In the genomic region with DNA sequence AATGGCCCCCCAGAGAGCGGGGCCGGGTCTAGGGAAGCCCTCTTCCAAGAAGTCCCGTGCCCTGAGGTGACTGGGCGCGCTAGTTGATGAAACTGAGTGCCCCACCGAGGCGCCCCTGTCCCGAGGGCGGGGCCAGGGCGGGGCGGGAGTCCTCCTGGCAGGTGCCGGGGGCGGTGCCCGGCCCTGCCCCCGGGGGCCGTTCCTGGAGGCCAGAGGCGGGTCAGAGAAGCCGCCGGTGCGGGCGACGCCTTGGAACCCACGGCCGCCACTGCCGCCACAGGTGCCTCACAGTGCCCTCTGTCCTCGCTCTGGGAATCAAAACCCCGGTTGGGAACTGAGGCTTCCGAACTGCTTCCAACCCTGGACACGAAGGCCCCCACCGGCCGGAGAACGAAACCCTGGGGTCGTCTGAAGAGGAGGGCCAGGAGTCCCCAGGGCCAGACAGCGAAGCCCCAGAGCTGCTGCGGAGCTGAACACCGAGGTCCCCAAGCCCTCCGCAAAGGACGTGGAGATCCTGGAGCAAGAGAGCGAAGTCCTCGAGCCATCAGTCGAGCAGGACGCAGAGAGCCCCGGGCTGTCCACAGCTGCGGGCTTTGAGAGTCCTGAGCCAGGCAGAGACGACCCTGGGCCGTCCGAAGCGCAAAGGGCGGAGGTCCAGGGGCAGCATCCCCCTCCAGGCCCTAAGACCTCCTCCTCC, we compare ENCODE assay signal across 8 cellular contexts. TPM values are rescaled to one million over a fixed set of nuclear protein-coding genes. Genes with fewer than 3 reads are reported as not detected.
DNase-seq lines count a peak whose midpoint lies in the region; ATAC-seq and TF ChIP-seq lines count a peak whose summit lies in the region.

A gene (plus strand): TSS at position 252 of the 697 bp plus-strand sequence. CDS start 524 bp downstream, outside the sequence.

- no peaks in the 10 kb centered on the region for H3K36me3 ChIP-seq in RWPE2 (ENCODE audit: low read depth)
- no peaks in the 10 kb centered on the region for H3K36me3 ChIP-seq in left lung

- no peaks in the 10 kb centered on the region for H3K4me1 Mint-ChIP-seq in Calu3 (ENCODE audit: low read depth, unreplicated experiment)
- H3K4me1 Mint-ChIP-seq in stimulated activated naive B cell treated with anti-CD40 and anti-IgM and Interleukin-4, amounts not matched to agents 10 μg/mL and 1 μg/mL and 100 μg/mL, for 72 hours, result peaks cover 12 to 24% of the 10 kb centered on the region in 2 donors

- H3K9me3 ChIP-seq in RWPE2 (ENCODE audit: severe bottlenecking), result no peaks in the 10 kb centered on the region
- H3K9me3 ChIP-seq in left lung, result no peaks in the 10 kb centered on the region

- peak; percentile 7 for ATAC-seq in HG02763 (IDR thresholded peaks at IDR 0.05; ENCODE audit: unreplicated experiment)
- peak; percentile 12; the same call in 1 of the 3 replicates for ATAC-seq in RWPE2 (ENCODE audit: low read depth)
- peak; percentile 81 for ATAC-seq in left lung
- peak; percentile 13 to 14 for ATAC-seq in stimulated activated naive B cell treated with anti-CD40 and anti-IgM and Interleukin-4, amounts not matched to agents 10 μg/mL and 1 μg/mL and 100 μg/mL, for 72 hours (replicated peaks)
- ATAC-seq in HG03521 (IDR thresholded peaks at IDR 0.05; ENCODE audit: unreplicated experiment), result no peak
- ATAC-seq in GM18868 (IDR thresholded peaks at IDR 0.05; ENCODE audit: unreplicated experiment), result no peak

- no peaks in the 10 kb centered on the region for H3K27me3 Mint-ChIP-seq in Calu3 (ENCODE audit: unreplicated experiment)
- peaks cover 3 to 7% of the 10 kb centered on the region in 2 donors for H3K27me3 Mint-ChIP-seq in stimulated activated naive B cell treated with anti-CD40 and anti-IgM and Interleukin-4, amounts not matched to agents 10 μg/mL and 1 μg/mL and 100 μg/mL, for 72 hours

- peaks cover 8% of the 10 kb centered on the region for H3K27me3 ChIP-seq in RWPE2 (ENCODE audit: insufficient read depth, poor library complexity, severe bottlenecking)
- H3K27me3 ChIP-seq in left lung, result peaks cover 0 to 14% of the 10 kb centered on the region in 2 donors

- H3K36me3 Mint-ChIP-seq in Calu3 (ENCODE audit: insufficient read depth, unreplicated experiment), result peaks cover 27% of the 10 kb centered on the region
- no peaks in the 10 kb centered on the region for H3K36me3 Mint-ChIP-seq in stimulated activated naive B cell treated with anti-CD40 and anti-IgM and Interleukin-4, amounts not matched to agents 10 μg/mL and 1 μg/mL and 100 μg/mL, for 72 hours

- DNase-seq in Calu3 (peak; percentile 72), RWPE2 (ENCODE audit: low spot score) (no peak), cardiac fibroblast (ENCODE audit: low read depth in 2 of 2) (peak; percentile 26 to 41), left lung (peak; percentile 77 to 93)
- no peak for DNase-seq in stimulated activated naive B cell treated with anti-CD40 and anti-IgM and Interleukin-4, amounts not matched to agents 10 μg/mL and 1 μg/mL and 100 μg/mL, for 72 hours

- intact Hi-C loops in Calu3 (cut with micrococcal nuclease; ENCODE audit: unreplicated experiment) (loop anchor here (2.0 kb wide), 1 partner anchor 192 kb away; no protein-coding TSS in a partner anchor), left lung (cut with DNase I) (no loop called here)

- BruUV-seq in Calu3 (replicated peaks; lab: Mats Ljungman, UMichigan), result TSS peak; percentile 40

- H3K4me1 ChIP-seq in RWPE2 (ENCODE audit: insufficient read depth, poor library complexity, severe bottlenecking) (no peaks in the 10 kb centered on the region), left lung (peaks cover 15 to 56% of the 10 kb centered on the region in 2 donors)

- peak within 1 kb of the TSS; percentile 92 for H3K4me3 Mint-ChIP-seq in Calu3 (ENCODE audit: low read depth, unreplicated experiment)
- H3K4me3 Mint-ChIP-seq in stimulated activated naive B cell treated with anti-CD40 and anti-IgM and Interleukin-4, amounts not matched to agents 10 μg/mL and 1 μg/mL and 100 μg/mL, for 72 hours, result peak within 1 kb of the TSS; percentile 86 to 88

- CTCF ChIA-PET in Calu3 (lab: Charles Lee), result interaction anchor here (0.5 to 1.8 kb wide), 5 partner anchors 41 to 954 kb away, joined by 3 to 8 read pairs (median 7); a partner anchor contains a TSS

- peak within 1 kb of the TSS; percentile 67 for H3K27ac Mint-ChIP-seq in Calu3 (ENCODE audit: unreplicated experiment)
- H3K27ac Mint-ChIP-seq in stimulated activated naive B cell treated with anti-CD40 and anti-IgM and Interleukin-4, amounts not matched to agents 10 μg/mL and 1 μg/mL and 100 μg/mL, for 72 hours, result peak within 1 kb of the TSS; percentile 56

- H3K9me3 Mint-ChIP-seq in Calu3 (ENCODE audit: low read depth, unreplicated experiment), result no peaks in the 10 kb centered on the region
- no peaks in the 10 kb centered on the region for H3K9me3 Mint-ChIP-seq in stimulated activated naive B cell treated with anti-CD40 and anti-IgM and Interleukin-4, amounts not matched to agents 10 μg/mL and 1 μg/mL and 100 μg/mL, for 72 hours

- H3K4me3 ChIP-seq in RWPE2 (ENCODE audit: severe bottlenecking), result peak within 1 kb of the TSS; percentile 62
- peak within 1 kb of the TSS; percentile 62 to 67 for H3K4me3 ChIP-seq in cardiac fibroblast (replicated peaks in 1 of 2; ENCODE audit: low read depth in 2 of 2, low read length in 2 of 2)
- H3K4me3 ChIP-seq in left lung, result peak within 1 kb of the TSS; percentile 76 to 85

- TF ChIP-seq CTCF in Calu3 (IDR thresholded peaks at IDR 0.05; ENCODE audit: unreplicated experiment), result no peak
- TF ChIP-seq CTCF in RWPE2 (IDR thresholded peaks at IDR 0.05; ENCODE audit: poor library complexity, severe bottlenecking), result no peak
- no peak for TF ChIP-seq CTCF in cardiac fibroblast (IDR thresholded peaks at IDR 0.05; ENCODE audit: low read depth, low read length)
- no peak for TF ChIP-seq CTCF in left lung (IDR thresholded peaks at IDR 0.05)

- H3K27ac ChIP-seq in RWPE2 (ENCODE audit: poor library complexity, severe bottlenecking), result peak within 1 kb of the TSS; percentile 32
- peak within 1 kb of the TSS; percentile 93 for H3K27ac ChIP-seq in left lung

RNA-seq across cellular contexts. Expression of the gene that starts here (rescaled TPM):
- total RNA-seq in Calu3 (2022), result 4.2 and 5.2 TPM in 2 replicates
- 10 to 100 TPM in 1 of 2 donors, 1 to 10 TPM in 1; 6.3 to 10.8 TPM for total RNA-seq in left lung

Comparison
In these comparisons a context has a peak if more than half of its experiments do, and no peak if none do; other contexts are left out.
1. DNase-seq: peak in Calu3 (single experiment), cardiac fibroblast (2 of 2) and left lung (2 of 2); none in RWPE2 (single experiment) and stimulated activated naive B cell treated with anti-CD40 and anti-IgM and Interleukin-4, amounts not matched to agents 10 μg/mL and 1 μg/mL and 100 μg/mL, for 72 hours (single experiment).
2. ATAC-seq: peak in HG02763 (single experiment), RWPE2 (single experiment), left lung (single experiment) and stimulated activated naive B cell treated with anti-CD40 and anti-IgM and Interleukin-4, amounts not matched to agents 10 μg/mL and 1 μg/mL and 100 μg/mL, for 72 hours (2 of 2); none in HG03521 (single experiment) and GM18868 (single experiment).
3. Peak in every context shown above with its lines, with median percentiles within 50 percentile points of each other: H3K4me3 ChIP-seq.